In the genomic region with DNA sequence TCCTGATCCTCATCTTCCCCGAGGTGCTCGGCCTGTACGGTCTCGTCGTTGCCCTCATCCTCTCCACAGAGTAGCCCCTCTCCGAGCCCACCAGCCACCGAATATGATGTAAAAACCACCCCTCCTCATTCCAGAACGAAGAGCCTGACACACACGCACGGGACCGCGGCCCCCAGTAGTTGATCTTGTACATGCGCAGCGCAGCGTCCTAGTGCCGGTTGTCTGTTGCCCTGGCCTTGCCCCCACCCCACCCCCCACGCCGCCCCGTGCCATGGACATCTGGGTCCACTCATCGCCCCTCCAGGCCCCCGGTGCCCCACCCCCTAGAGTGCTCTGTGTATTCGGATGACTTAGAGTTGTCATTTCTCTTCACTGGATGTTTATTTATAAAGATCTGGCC, we compare ENCODE assay signal across 12 cellular contexts. TPM values are rescaled to one million over a fixed set of nuclear protein-coding genes. Genes with fewer than 3 reads are reported as not detected.
A peak's percentile ranks its signal among the peaks of the same experiment; 100 is the strongest.
DNase-seq lines count a peak whose midpoint lies in the region; ATAC-seq and TF ChIP-seq lines count a peak whose summit lies in the region.
"Had no signal": no experiment of that assay in that cellular context is flagged by ENCODE, and none has a peak within 500 bp of the region (broad histone marks: within the 10 kb centered on the region; RNA-seq: fewer than 3 reads in every experiment).

No MANE protein-coding gene starts in this region.

- no peak for TF ChIP-seq POLR2A in transverse colon (IDR thresholded peaks at IDR 0.05)

- H3K27me3 Mint-ChIP-seq in activated T-cell treated with anti-CD3 and anti-CD28 coated beads, Interleukin-2, amount 50 U/mL, for 4 hours (ENCODE audit: low read depth) = no peaks in the 10 kb centered on the region
- H3K27me3 Mint-ChIP-seq in central memory CD8-positive, alpha-beta T cell = no peaks in the 10 kb centered on the region

- no peak for ATAC-seq in activated T-cell treated with anti-CD3 and anti-CD28 coated beads, Interleukin-2, amount 50 U/mL, for 4 hours
- ATAC-seq in central memory CD8-positive, alpha-beta T cell (replicated peaks; ENCODE audit: extremely low read depth, poor library complexity, severe bottlenecking) = no peak
- no peak for ATAC-seq in GM18519 (IDR thresholded peaks at IDR 0.05; ENCODE audit: low FRiP score, unreplicated experiment)
- no peak for ATAC-seq in GM21717 (IDR thresholded peaks at IDR 0.05; ENCODE audit: unreplicated experiment)
- ATAC-seq in HG03039 (IDR thresholded peaks at IDR 0.05; ENCODE audit: unreplicated experiment) = no peak

- H3K4me3 Mint-ChIP-seq in activated T-cell treated with anti-CD3 and anti-CD28 coated beads, Interleukin-2, amount 50 U/mL, for 4 hours = peak overlapping the region; percentile 30
- peak overlapping the region; percentile 18 for H3K4me3 Mint-ChIP-seq in central memory CD8-positive, alpha-beta T cell

- 81% methylated on average over 22 of the region's 22 CpGs; no CpG with 5 or more reads in 1 of the 2 donors for WGBS in transverse colon (ENCODE audit: low coverage in 1 of 2), 2 donors

- H3K4me1 Mint-ChIP-seq in activated T-cell treated with anti-CD3 and anti-CD28 coated beads, Interleukin-2, amount 50 U/mL, for 4 hours (ENCODE audit: low read depth) = peaks cover 18% of the 10 kb centered on the region
- peaks cover 16% of the 10 kb centered on the region for H3K4me1 Mint-ChIP-seq in central memory CD8-positive, alpha-beta T cell

- peak overlapping the region; percentile 74 to 83 for H3K27ac ChIP-seq in mucosa of rectum (ENCODE audit: low read depth in 2 of 2, low read length in 2 of 2)
- H3K27ac ChIP-seq in transverse colon = peak overlapping the region; percentile 76 to 85 (median 82)

- H3K4me3 ChIP-seq in mucosa of rectum (ENCODE audit: low read length in 2 of 2) (peak overlapping the region; percentile 69 to 76), transverse colon (peak overlapping the region in 3 of 4 donors; percentile 32 to 59 (median 41))

- TF ChIP-seq EP300 in transverse colon (IDR thresholded peaks at IDR 0.05; ENCODE audit: low read depth) = no peak

- peak overlapping the region; percentile 52 to 64 for H3K9ac ChIP-seq in mucosa of rectum (ENCODE audit: low read depth in 1 of 2, low read length in 2 of 2)

- H3K36me3 ChIP-seq in mucosa of rectum (ENCODE audit: control insufficient read depth in 2 of 2, insufficient read depth in 2 of 2, low read length in 2 of 2) (no peaks in the 10 kb centered on the region), transverse colon (no peaks in the 10 kb centered on the region)
- H3K36me3 ChIP-seq: thyroid gland had no signal

- in situ Hi-C loops in transverse colon (cut with MboI; ENCODE audit: low pct_ligation_motif_present in 1 of 4, low pct_unique_long_range_greater_than_20kb in 1 of 4, low sequenced_read_pairs in 3 of 4) = loop anchor here in 3 of 4 donors (5.0 to 25.0 kb wide), 3 partner anchors 65 to 160 kb away; partner anchors contain the start of gene RPL7L1 (in 1 of the 3)

- H3K9me3 ChIP-seq in mucosa of rectum (ENCODE audit: control insufficient read depth in 2 of 2, low read length in 2 of 2) (no peaks in the 10 kb centered on the region), transverse colon (no peaks in the 10 kb centered on the region)
- H3K9me3 ChIP-seq: thyroid gland had no signal

- DNase-seq in activated T-cell treated with anti-CD3 and anti-CD28 coated beads, Interleukin-2, amount 50 U/mL, for 4 hours = no peak
- DNase-seq in activated T-cell treated with anti-CD3 and anti-CD28 coated beads for 4 hours (no peak), transverse colon (no peak)
- DNase-seq in central memory CD8-positive, alpha-beta T cell (ENCODE audit: low spot score in 2 of 2) = no peak
- DNase-seq: AML-193, NCI-H1105 treated with DMSO at 0.1 percent for 48 hours had no signal

- no peaks in the 10 kb centered on the region for H3K36me3 Mint-ChIP-seq in activated T-cell treated with anti-CD3 and anti-CD28 coated beads, Interleukin-2, amount 50 U/mL, for 4 hours (ENCODE audit: insufficient read depth)
- H3K36me3 Mint-ChIP-seq in central memory CD8-positive, alpha-beta T cell (ENCODE audit: insufficient read depth) = peaks cover 2% of the 10 kb centered on the region

- H3K4me1 ChIP-seq in mucosa of rectum (ENCODE audit: control insufficient read depth in 2 of 2, insufficient read depth in 2 of 2, low read length in 2 of 2) (peaks cover 4 to 7% of the 10 kb centered on the region in 2 donors), transverse colon (peaks cover 7 to 22% (median 13%) of the 10 kb centered on the region in 4 donors)

- intact Hi-C loops in transverse colon (cut with DNase I; ENCODE audit: low total_unique reads) = loop anchor here (5.0 to 10.0 kb wide), 2 partner anchors 65 to 147 kb away; partner anchors contain the start of gene RPL7L1

- TF ChIP-seq CTCF in transverse colon (IDR thresholded peaks at IDR 0.05) = no peak

- H3K9me3 Mint-ChIP-seq in activated T-cell treated with anti-CD3 and anti-CD28 coated beads, Interleukin-2, amount 50 U/mL, for 4 hours = no peaks in the 10 kb centered on the region
- H3K9me3 Mint-ChIP-seq in central memory CD8-positive, alpha-beta T cell = no peaks in the 10 kb centered on the region

- H3K27me3 ChIP-seq in mucosa of rectum (ENCODE audit: control insufficient read depth in 2 of 2, insufficient read depth in 2 of 2, low read length in 2 of 2) (no peaks in the 10 kb centered on the region), transverse colon (no peaks in the 10 kb centered on the region)
- H3K27me3 ChIP-seq: thyroid gland had no signal

- peak overlapping the region; percentile 91 for H3K27ac Mint-ChIP-seq in central memory CD8-positive, alpha-beta T cell (ENCODE audit: low read depth)

RNA-seq across cellular contexts. Expression of gene PRPH2, which starts 5.2 kb away (rescaled TPM):
- total RNA-seq in activated T-cell treated with anti-CD3 and anti-CD28 coated beads, Interleukin-2, amount 50 U/mL, for 4 hours = under 1 TPM in 1 of 3 donors, not detected in 2; 0.05 TPM
- total RNA-seq in transverse colon = 1 to 10 TPM in 1 of 4 donors, under 1 TPM in 2, not detected in 1; 0.27 to 1.1 (median 0.32) TPM
- total RNA-seq: chondrocyte had no signal

RNA-seq across cellular contexts. Expression of gene TBCC, which starts 18.3 kb away (rescaled TPM):
- total RNA-seq in activated T-cell treated with anti-CD3 and anti-CD28 coated beads, Interleukin-2, amount 50 U/mL, for 4 hours = 10 to 100 TPM; 19.6 to 21.4 (median 20.1) TPM
- 10 to 100 TPM in 3 of 4 donors, 1 to 10 TPM in 1; 5.2 to 43.3 (median 27.3) TPM for total RNA-seq in transverse colon

RNA-seq across cellular contexts. Expression of gene BICRAL, which starts 54.2 kb away (rescaled TPM):
- total RNA-seq in activated T-cell treated with anti-CD3 and anti-CD28 coated beads, Interleukin-2, amount 50 U/mL, for 4 hours = 1 to 10 TPM; 7.6 to 8.5 (median 8.2) TPM
- 10 to 100 TPM; 14.7 to 34.8 (median 21.5) TPM for total RNA-seq in transverse colon
